In genomic region chr11:47352556-47352955, GRCh38 we compare ENCODE assay signal across 21 cellular contexts. TPM values are rescaled to one million over a fixed set of nuclear protein-coding genes. Genes with fewer than 3 reads are reported as not detected.
"Had no signal": no experiment of that assay in that cellular context is flagged by ENCODE, and none has a peak within 500 bp of the region (broad histone marks: within the 10 kb centered on the region; RNA-seq: fewer than 3 reads in every experiment).

Gene MYBPC3 (minus strand): TSS chr11:47352702. CDS start chr11:47352647, 55 bp downstream.

- H3K27ac Mint-ChIP-seq: activated CD4-positive, alpha-beta memory T cell treated with anti-CD3 and anti-CD28 coated beads, Interleukin-2, amount 10 ng/mL, durations not matched to agents 7 days and 5 days; activated CD4-positive, alpha-beta T cell treated with anti-CD3 and anti-CD28 coated beads for 36 hours; activated CD8-positive, alpha-beta memory T cell treated with anti-CD3 and anti-CD28 coated beads, Interleukin-2, amount 10 ng/mL, durations not matched to agents 7 days and 5 days; immature natural killer cell; natural killer cell; progenitor cell of endocrine pancreas; stimulated activated naive CD8-positive, alpha-beta T cell treated with anti-CD3 and anti-CD28 coated beads, Interleukin-15, Interleukin-2, amounts not matched to agents 100 ng/mL and 50 ng/mL, for 24 hours; T-helper 2 cell treated with Interferon-gamma antibody and Interleukin-4, amounts not matched to agents 5 μg/mL and 100 μg/mL, for 36 hours had no signal

- H3K9me3 Mint-ChIP-seq: activated CD4-positive, alpha-beta memory T cell treated with anti-CD3 and anti-CD28 coated beads, Interleukin-2, amount 10 ng/mL, durations not matched to agents 7 days and 5 days; immature natural killer cell; natural killer cell; stimulated activated naive CD8-positive, alpha-beta T cell treated with anti-CD3 and anti-CD28 coated beads, Interleukin-15, Interleukin-2, amounts not matched to agents 100 ng/mL and 50 ng/mL, for 24 hours; T-helper 2 cell treated with Interferon-gamma antibody and Interleukin-4, amounts not matched to agents 5 μg/mL and 100 μg/mL, for 36 hours had no signal

- DNase-seq: activated CD4-positive, alpha-beta memory T cell treated with anti-CD3 and anti-CD28 coated beads, Interleukin-2, amount 10 ng/mL, durations not matched to agents 7 days and 5 days; activated CD4-positive, alpha-beta T cell treated with anti-CD3 and anti-CD28 coated beads for 36 hours; activated CD8-positive, alpha-beta memory T cell treated with anti-CD3 and anti-CD28 coated beads, Interleukin-2, amount 10 ng/mL, durations not matched to agents 7 days and 5 days; activated naive CD4-positive, alpha-beta T cell treated with Interleukin-2 at 50 U/mL for 16 hours; anterior cingulate cortex; cerebellar nuclear complex; cortex of kidney; effector CD4-positive, alpha-beta T cell; gastrocnemius medialis; immature natural killer cell; kidney glomerular epithelial cell; natural killer cell; stimulated activated CD4-positive, alpha-beta T cell treated with anti-CD3 and anti-CD28 coated beads, Interleukin-2, amount 100 ng/mL, for 24 hours; upper lobe of right lung had no signal

- ATAC-seq: activated CD4-positive, alpha-beta T cell treated with anti-CD3 and anti-CD28 coated beads for 36 hours; activated CD8-positive, alpha-beta memory T cell treated with anti-CD3 and anti-CD28 coated beads, Interleukin-2, amount 10 ng/mL, durations not matched to agents 7 days and 5 days; esophagus mucosa; gastrocnemius medialis; natural killer cell; upper lobe of right lung had no signal

- H3K4me1 Mint-ChIP-seq: activated CD4-positive, alpha-beta memory T cell treated with anti-CD3 and anti-CD28 coated beads, Interleukin-2, amount 10 ng/mL, durations not matched to agents 7 days and 5 days; activated CD4-positive, alpha-beta T cell treated with anti-CD3 and anti-CD28 coated beads for 36 hours; activated CD8-positive, alpha-beta memory T cell treated with anti-CD3 and anti-CD28 coated beads, Interleukin-2, amount 10 ng/mL, durations not matched to agents 7 days and 5 days; immature natural killer cell; natural killer cell had no signal

- H3K27me3 ChIP-seq: gastrocnemius medialis, upper lobe of right lung had no signal

- H3K27me3 Mint-ChIP-seq: activated CD4-positive, alpha-beta T cell treated with anti-CD3 and anti-CD28 coated beads for 36 hours; activated CD8-positive, alpha-beta memory T cell treated with anti-CD3 and anti-CD28 coated beads, Interleukin-2, amount 10 ng/mL, durations not matched to agents 7 days and 5 days; progenitor cell of endocrine pancreas; stimulated activated naive CD8-positive, alpha-beta T cell treated with anti-CD3 and anti-CD28 coated beads, Interleukin-15, Interleukin-2, amounts not matched to agents 100 ng/mL and 50 ng/mL, for 24 hours had no signal

- H3K4me1 ChIP-seq: upper lobe of right lung had no signal

- H3K9me3 ChIP-seq: gastrocnemius medialis, upper lobe of right lung had no signal

- H3K27ac ChIP-seq: gastrocnemius medialis, upper lobe of right lung had no signal

- H3K4me3 Mint-ChIP-seq: activated CD4-positive, alpha-beta memory T cell treated with anti-CD3 and anti-CD28 coated beads, Interleukin-2, amount 10 ng/mL, durations not matched to agents 7 days and 5 days; activated CD4-positive, alpha-beta T cell treated with anti-CD3 and anti-CD28 coated beads for 36 hours; activated CD8-positive, alpha-beta memory T cell treated with anti-CD3 and anti-CD28 coated beads, Interleukin-2, amount 10 ng/mL, durations not matched to agents 7 days and 5 days; immature natural killer cell; natural killer cell; stimulated activated naive CD8-positive, alpha-beta T cell treated with anti-CD3 and anti-CD28 coated beads, Interleukin-15, Interleukin-2, amounts not matched to agents 100 ng/mL and 50 ng/mL, for 24 hours; T-helper 2 cell treated with Interferon-gamma antibody and Interleukin-4, amounts not matched to agents 5 μg/mL and 100 μg/mL, for 36 hours had no signal

- H3K4me3 ChIP-seq: gastrocnemius medialis, upper lobe of right lung had no signal

- FAIRE-seq: TTC549 had no signal

- H3K36me3 ChIP-seq: gastrocnemius medialis, upper lobe of right lung had no signal

- H3K36me3 Mint-ChIP-seq: activated CD8-positive, alpha-beta memory T cell treated with anti-CD3 and anti-CD28 coated beads, Interleukin-2, amount 10 ng/mL, durations not matched to agents 7 days and 5 days; immature natural killer cell; natural killer cell had no signal

RNA-seq across cellular contexts. Expression of gene MYBPC3, which starts in this region (rescaled TPM):
- total RNA-seq: activated CD4-positive, alpha-beta memory T cell treated with anti-CD3 and anti-CD28 coated beads, Interleukin-2, amount 10 ng/mL, durations not matched to agents 7 days and 5 days; activated CD4-positive, alpha-beta T cell treated with anti-CD3 and anti-CD28 coated beads for 36 hours; activated CD8-positive, alpha-beta memory T cell treated with anti-CD3 and anti-CD28 coated beads, Interleukin-2, amount 10 ng/mL, durations not matched to agents 7 days and 5 days; esophagus mucosa; lower leg skin; temporal lobe had no signal
- polyA plus RNA-seq: immature natural killer cell had no signal
